ENCODE assay signal across 8 cellular contexts in genomic region chr19:48836089-48837017, GRCh38.
DNase-seq lines count a peak whose midpoint lies in the region; ATAC-seq lines count a peak whose summit lies in the region.

HSD17B14 (minus strand) TSS chr19:48836491; CDS start chr19:48836411, 80 bp downstream.

- peak within 1 kb of the TSS; percentile 34 to 70 (median 63) for H3K4me3 ChIP-seq in subcutaneous abdominal adipose tissue (ENCODE audit: low read depth in 1 of 5, low read length in 5 of 5)

- peaks cover 0 to 23% (median 16%) of the 10 kb centered on the region in 5 donors for H3K4me1 ChIP-seq in subcutaneous abdominal adipose tissue (ENCODE audit: control insufficient read depth in 5 of 5, insufficient read depth in 5 of 5, low read length in 5 of 5)

- peaks cover 0 to 10% (median 0%) of the 10 kb centered on the region in 5 donors for H3K36me3 ChIP-seq in subcutaneous abdominal adipose tissue (ENCODE audit: control insufficient read depth in 5 of 5, insufficient read depth in 5 of 5, low read length in 5 of 5)

- DNase-seq in NCI-H526 (lab: John Stamatoyannopoulos, UW) (peak; percentile 2 to 53), NCI-H526 treated with DMSO at 0.1 percent for 48 hours (lab: John Stamatoyannopoulos, UW) (no peak), NCI-H226 (peak; percentile 75), caudate nucleus (lab: John Stamatoyannopoulos, UW) (peak in 32 of 61 donors; percentile 9 to 74 (median 38)), activated gamma-delta T cell (lab: John Stamatoyannopoulos, UW) (no peak)

- H3K27me3 ChIP-seq in layer of hippocampus (ENCODE audit: control insufficient read depth, insufficient read depth, low read length) (no peaks in the 10 kb centered on the region), subcutaneous abdominal adipose tissue (ENCODE audit: control insufficient read depth in 5 of 5, insufficient read depth in 4 of 5, low read length in 5 of 5) (no peaks in the 10 kb centered on the region)

- peak within 1 kb of the TSS in 4 of 5 donors; percentile 27 to 78 (median 66) for H3K9ac ChIP-seq in subcutaneous abdominal adipose tissue (ENCODE audit: low read length in 5 of 5)

- H3K27ac ChIP-seq in caudate nucleus (ENCODE audit: low read depth, low read length) (peak within 1 kb of the TSS; percentile 91), layer of hippocampus (ENCODE audit: low read depth, low read length) (peak within 1 kb of the TSS; percentile 90), subcutaneous abdominal adipose tissue (ENCODE audit: low read depth, low read length) (peak within 1 kb of the TSS; percentile 17)

- H3K9me3 ChIP-seq in subcutaneous abdominal adipose tissue (ENCODE audit: control insufficient read depth in 5 of 5, low read length in 5 of 5): no peaks in the 10 kb centered on the region

- no peak for ATAC-seq in GM21576 (IDR thresholded peaks at IDR 0.05; ENCODE audit: unreplicated experiment)

Comparison
In these comparisons a context has a peak if more than half of its experiments do, and no peak if none do; other contexts are left out.
1. DNase-seq: peak in NCI-H526 (2 of 2), NCI-H226 (single experiment) and caudate nucleus (32 of 61); none in NCI-H526 treated with DMSO at 0.1 percent for 48 hours (single experiment) and activated gamma-delta T cell (single experiment).
2. H3K27ac ChIP-seq: peak in every context shown above with its lines; median percentile 91 in caudate nucleus; 90 in layer of hippocampus; 17 in subcutaneous abdominal adipose tissue.